ENCODE assay signal across 27 cellular contexts in genomic region chr1:228210684-228211083, GRCh38. TPM values are rescaled to one million over a fixed set of nuclear protein-coding genes. Genes with fewer than 3 reads are reported as not detected.
DNase-seq lines count a peak whose midpoint lies in the region; ATAC-seq, FAIRE-seq and TF ChIP-seq lines count a peak whose summit lies in the region.
"Had no signal": no experiment of that assay in that cellular context is flagged by ENCODE, and none has a peak within 500 bp of the region (broad histone marks: within the 10 kb centered on the region; RNA-seq: fewer than 3 reads in every experiment).

No MANE protein-coding gene starts in this region.

- no peak for FAIRE-seq in RCC 7860 (lab: Jason Lieb, UNC)

- H3K4me1 Mint-ChIP-seq in MCF 10A (ENCODE audit: insufficient read depth, unreplicated experiment): peaks cover 8% of the 10 kb centered on the region

- no peak for ATAC-seq in HCT116
- no peak for ATAC-seq in psoas muscle
- ATAC-seq: stimulated activated naive B cell treated with anti-CD40 and anti-IgM and Interleukin-4, amounts not matched to agents 10 μg/mL and 1 μg/mL and 100 μg/mL, for 72 hours had no signal

- no peak for TF ChIP-seq POLR2A in HCT116 (IDR thresholded peaks at IDR 0.05; ENCODE audit: borderline replicate concordance, extremely low read depth, insufficient read depth, insufficient read length)

- H3K4me1 ChIP-seq in mammary epithelial cell (ENCODE audit: insufficient read depth, low read length) (peaks cover 9% of the 10 kb centered on the region), HCT116 (ENCODE audit: control insufficient read depth in 1 of 2, insufficient read depth in 2 of 2, low read length in 2 of 2) (peaks cover 20 to 35% of the 10 kb centered on the region in 2 experiments), colonic mucosa (no peaks in the 10 kb centered on the region), psoas muscle (peaks cover 61% of the 10 kb centered on the region)
- H3K4me1 ChIP-seq: uterus had no signal

- H3K9me3 ChIP-seq in mammary epithelial cell (replicated peaks; ENCODE audit: insufficient read depth, low read length) (no peaks in the 10 kb centered on the region), HCT116 (ENCODE audit: control insufficient read depth in 1 of 2, insufficient read depth in 1 of 2, low read depth in 1 of 2, low read length in 2 of 2) (no peaks in the 10 kb centered on the region), colonic mucosa (no peaks in the 10 kb centered on the region), psoas muscle (no peaks in the 10 kb centered on the region)
- H3K9me3 ChIP-seq: BLaER1, SK-N-SH, spleen, uterus had no signal

- no TSS peak for BruUV-seq in MCF 10A (replicated peaks; lab: Mats Ljungman, UMichigan)
- BruUV-seq in mammary epithelial cell (replicated peaks; lab: Mats Ljungman, UMichigan): no TSS peak
- BruUV-seq in HCT116 (replicated peaks; lab: Mats Ljungman, UMichigan): no TSS peak

- TF ChIP-seq CTCF in MCF 10A (IDR thresholded peaks at IDR 0.05; ENCODE audit: unreplicated experiment) (no peak), mammary epithelial cell (conservative IDR thresholded peaks at IDR 0.05 in 1 of 2, IDR thresholded peaks at IDR 0.05 in 1 of 2; ENCODE audit: extremely low read depth in 1 of 2, insufficient read depth in 1 of 2, low read depth in 1 of 2, low read length in 2 of 2) (no peak), HCT116 (IDR thresholded peaks at IDR 0.05 in 2 of 3, conservative IDR thresholded peaks at IDR 0.05 in 1 of 3; ENCODE audit: borderline replicate concordance in 1 of 3, insufficient read depth in 1 of 3, low read depth in 2 of 3, low read length in 2 of 3) (no peak), colonic mucosa (IDR thresholded peaks at IDR 0.05) (no peak), psoas muscle (IDR thresholded peaks at IDR 0.05) (no peak)

- H3K27me3 Mint-ChIP-seq in MCF 10A (ENCODE audit: insufficient read depth, unreplicated experiment): no peaks in the 10 kb centered on the region
- H3K27me3 Mint-ChIP-seq: activated B cell treated with CpG ODN at 0.5 μM for 24 hours had no signal

- H3K4me3 Mint-ChIP-seq in MCF 10A (ENCODE audit: unreplicated experiment): peak overlapping the region; percentile 34
- H3K4me3 Mint-ChIP-seq: activated B cell treated with CpG ODN at 0.5 μM for 24 hours had no signal

- H3K27ac ChIP-seq in mammary epithelial cell (ENCODE audit: insufficient read depth, low read depth, low read length) (no peak overlapping the region), HCT116 (ENCODE audit: low read depth, low read length) (peak overlapping the region; percentile 61), colonic mucosa (no peak overlapping the region), psoas muscle (peak overlapping the region; percentile 99)
- H3K27ac ChIP-seq: BLaER1, spleen, uterus had no signal

- H3K4me2 ChIP-seq in mammary epithelial cell (ENCODE audit: insufficient read depth, low read depth, low read length): no peak overlapping the region
- H3K4me2 ChIP-seq in HCT116 (ENCODE audit: low read length): peak overlapping the region; percentile 63
- H3K4me2 ChIP-seq: BLaER1, SK-N-SH had no signal

- CTCF ChIA-PET in MCF 10A (lab: Yijun Ruan, JAX): interaction anchor here (0.6 to 2.7 kb wide), 5 partner anchors 80 to 440 kb away, joined by 3 to 12 read pairs (median 3); no protein-coding TSS in a partner anchor
- CTCF ChIA-PET in mammary epithelial cell (lab: Charles Lee; ENCODE audit: low non-redundant PET): no interaction called here
- CTCF ChIA-PET in HCT116 (lab: Charles Lee): interaction anchor here (2.2 kb wide), 1 partner anchor 45 kb away, joined by 6 read pairs; the partner anchor contains the start of gene IBA57

- no peak overlapping the region for H3K4me3 ChIP-seq in mammary epithelial cell (replicated peaks in 1 of 3; ENCODE audit: insufficient read depth in 1 of 3, low read depth in 2 of 3, low read length in 3 of 3)
- no peak overlapping the region for H3K4me3 ChIP-seq in HCT116 (replicated peaks in 1 of 2; ENCODE audit: low read depth in 1 of 2, low read length in 2 of 2)
- no peak overlapping the region for H3K4me3 ChIP-seq in colonic mucosa
- peak overlapping the region; percentile 91 for H3K4me3 ChIP-seq in psoas muscle
- H3K4me3 ChIP-seq: BLaER1, lung, spleen, uterus had no signal

- no peaks in the 10 kb centered on the region for H3K27me3 ChIP-seq in mammary epithelial cell (ENCODE audit: insufficient read depth, low read length)
- no peaks in the 10 kb centered on the region for H3K27me3 ChIP-seq in HCT116 (ENCODE audit: insufficient read depth, low read length)
- no peaks in the 10 kb centered on the region for H3K27me3 ChIP-seq in colonic mucosa
- H3K27me3 ChIP-seq in psoas muscle (ENCODE audit: insufficient read depth in 3 of 3, low read length in 2 of 3): no peaks in the 10 kb centered on the region
- H3K27me3 ChIP-seq: BLaER1, uterus had no signal

- no peak overlapping the region for H3K9ac ChIP-seq in mammary epithelial cell (ENCODE audit: insufficient read depth, low read length)
- H3K9ac ChIP-seq in HCT116 (ENCODE audit: low read length): peak overlapping the region; percentile 51; the same call in 1 of the 2 replicates
- no peak overlapping the region for H3K9ac ChIP-seq in colonic mucosa (ENCODE audit: low read depth in 2 of 2, low read length in 2 of 2)
- H3K9ac ChIP-seq: BLaER1, SK-N-SH had no signal

- no peak overlapping the region for H3K27ac Mint-ChIP-seq in MCF 10A (ENCODE audit: low read depth, unreplicated experiment)
- H3K27ac Mint-ChIP-seq: activated B cell treated with CpG ODN at 0.5 μM for 24 hours; stimulated activated naive B cell treated with anti-CD40 and anti-IgM and Interleukin-4, amounts not matched to agents 10 μg/mL and 1 μg/mL and 100 μg/mL, for 72 hours had no signal

- no peaks in the 10 kb centered on the region for H3K79me2 ChIP-seq in mammary epithelial cell (ENCODE audit: insufficient read depth, low read length)
- no peaks in the 10 kb centered on the region for H3K79me2 ChIP-seq in HCT116 (ENCODE audit: insufficient read depth, low read length)

- in situ Hi-C loops in mammary epithelial cell (cut with MboI; ENCODE audit: low sequenced_read_pairs in 2 of 2): no loop called here

- dilution Hi-C loops in mammary epithelial cell (cut with HindIII; ENCODE audit: low sequenced_read_pairs): loop anchor here (5.0 kb wide), 3 partner anchors 43 to 82 kb away; partner anchors contain the start of gene IBA57

- H3K9me2 ChIP-seq in HCT116 (ENCODE audit: insufficient read depth): no peaks in the 10 kb centered on the region
- H3K9me2 ChIP-seq: SK-N-SH had no signal

- H3K36me3 ChIP-seq in mammary epithelial cell (ENCODE audit: insufficient read depth, low read length) (no peaks in the 10 kb centered on the region), HCT116 (ENCODE audit: control insufficient read depth in 1 of 2, insufficient read depth in 2 of 2, low read length in 2 of 2) (no peaks in the 10 kb centered on the region), colonic mucosa (no peaks in the 10 kb centered on the region), psoas muscle (ENCODE audit: insufficient read depth in 1 of 2, low read depth in 1 of 2) (peaks cover 0 to 25% of the 10 kb centered on the region in 2 donors)
- H3K36me3 ChIP-seq: spleen, uterus had no signal

- H3K36me3 Mint-ChIP-seq in MCF 10A (ENCODE audit: insufficient read depth, unreplicated experiment): no peaks in the 10 kb centered on the region
- H3K36me3 Mint-ChIP-seq: stimulated activated naive B cell treated with anti-CD40 and anti-IgM and Interleukin-4, amounts not matched to agents 10 μg/mL and 1 μg/mL and 100 μg/mL, for 72 hours had no signal

- RAD21 ChIA-PET in HCT116 (lab: Charles Lee; ENCODE audit: low non-redundant PET in 1 of 2, low total read pairs in 2 of 2, uncharacterized antibody in 2 of 2, unreplicated experiment in 2 of 2): no interaction called here

- H3K9me3 Mint-ChIP-seq in MCF 10A (ENCODE audit: unreplicated experiment): no peaks in the 10 kb centered on the region
- H3K9me3 Mint-ChIP-seq: activated B cell treated with CpG ODN at 0.5 μM for 24 hours; stimulated activated naive B cell treated with anti-CD40 and anti-IgM and Interleukin-4, amounts not matched to agents 10 μg/mL and 1 μg/mL and 100 μg/mL, for 72 hours had no signal

- 100% methylated on average over 2 of the region's 5 CpGs for WGBS in mammary epithelial cell (ENCODE audit: low coverage, missing lambda C conversion rate)
- WGBS in psoas muscle, 3 donors: 47 to 56% (median 50%) methylated on average over 5 of the region's 5 CpGs

- H2AFZ ChIP-seq in mammary epithelial cell (ENCODE audit: low read depth, low read length) (no peak overlapping the region), HCT116 (ENCODE audit: low read depth, low read length, poor library complexity, severe bottlenecking) (no peak overlapping the region)

- DNase-seq in MCF 10A (ENCODE audit: unreplicated experiment) (no peak), mammary epithelial cell (no peak), HCT116 (ENCODE audit: low read depth, low spot score) (no peak), colonic mucosa (peak; percentile 14), psoas muscle (no peak), DMS 273 (lab: John Stamatoyannopoulos, UW; ENCODE audit: unreplicated experiment) (no peak), cortex of kidney (lab: John Stamatoyannopoulos, UW) (no peak), RCC 7860 (ENCODE audit: low spot score) (no peak)
- DNase-seq: ACHN; activated B cell treated with CpG ODN at 0.5 μM for 24 hours; activated CD4-positive, alpha-beta T cell treated with anti-CD3 and anti-CD28 coated beads, Interleukin-2, amount 50 U/mL, for 4 hours; COR-L47; DMS79 treated with DMSO at 0.1 percent for 48 hours; HCEC 1CT; IMR-90; NCI-H1105; NCI-H2029; NCI-H2227 treated with DMSO at 0.1 percent for 48 hours; NCI-H69; occipital lobe; SK-N-SH; spleen; stimulated activated CD4-positive, alpha-beta T cell treated with anti-CD3 and anti-CD28 coated beads, Interleukin-2, amount 100 ng/mL, for 48 hours; stimulated activated naive B cell treated with anti-CD40 and anti-IgM and Interleukin-4, amounts not matched to agents 10 μg/mL and 1 μg/mL and 100 μg/mL, for 72 hours; uterus had no signal

- POLR2A ChIA-PET in MCF 10A (lab: Yijun Ruan, JAX): interaction anchor here (0.9 to 1.0 kb wide), 2 partner anchors 244 to 247 kb away, joined by 3 to 4 read pairs; a partner anchor contains a TSS
- POLR2A ChIA-PET in HCT116 (lab: Charles Lee): no interaction called here

- no peaks in the 10 kb centered on the region for H4K20me1 ChIP-seq in mammary epithelial cell (ENCODE audit: insufficient read depth, low read length)
- no peaks in the 10 kb centered on the region for H4K20me1 ChIP-seq in HCT116 (ENCODE audit: insufficient read depth)

- TF ChIP-seq RAD21 in HCT116 (IDR thresholded peaks at IDR 0.05; ENCODE audit: low read depth): no peak

- intact Hi-C loops in MCF 10A (cut with micrococcal nuclease): loop anchor here (5.0 kb wide), 2 partner anchors 167 to 197 kb away; partner anchors contain the start of gene TRIM11
- intact Hi-C loops in mammary epithelial cell (cut with micrococcal nuclease): loop anchor here (5.0 kb wide), 1 partner anchor 78 kb away; no protein-coding TSS in a partner anchor
- intact Hi-C loops in HCT116 (cut with micrococcal nuclease): loop anchor here (5.0 kb wide), 1 partner anchor 247 kb away; a partner anchor contains a TSS
- intact Hi-C loops in colonic mucosa (cut with DNase I): loop anchor here (10.0 kb wide), 1 partner anchor 294 kb away; no protein-coding TSS in a partner anchor
- intact Hi-C loops in psoas muscle (cut with DNase I): loop anchor here in 1 of 2 donors (5.0 to 10.0 kb wide), 2 partner anchors 67 to 274 kb away; partner anchors contain the start of gene RNF187

RNA-seq across cellular contexts. Expression of gene OBSCN, which starts 2.8 kb away (rescaled TPM):
- 22.6 and 29.6 TPM in 2 replicates for total RNA-seq in MCF 10A (2022)
- total RNA-seq in mammary epithelial cell: 10 to 100 TPM; 19.6 to 40.5 TPM
- polyA plus RNA-seq in mammary epithelial cell: 2.0 TPM
- 7.8 TPM for polyA minus RNA-seq in mammary epithelial cell
- total RNA-seq in HCT116 (2021; ENCODE audit: unreplicated experiment): 16.6 TPM
- 10.3 and 10.5 TPM in 2 replicates for polyA plus RNA-seq in HCT116 (2012)
- 1 to 10 TPM; 3.6 to 7.9 TPM for total RNA-seq in colonic mucosa
- 1,000 to 10,000 TPM; 1,061 to 1,869 (median 1,568) TPM for total RNA-seq in psoas muscle
- 100 to 1,000 TPM; 397 to 658 (median 442) TPM for polyA plus RNA-seq in psoas muscle

RNA-seq across cellular contexts. Expression of gene IBA57, which starts 45.1 kb away (rescaled TPM):
- total RNA-seq in MCF 10A (2022) (12.0 and 16.5 TPM in 2 replicates), mammary epithelial cell (1 to 10 TPM; 7.0 to 8.0 TPM), HCT116 (2021; ENCODE audit: unreplicated experiment) (11.6 TPM), colonic mucosa (10 to 100 TPM; 11.0 to 16.9 TPM), psoas muscle (10 to 100 TPM; 11.3 to 26.2 (median 17.8) TPM)
- polyA plus RNA-seq in mammary epithelial cell (2.6 TPM), psoas muscle (10 to 100 TPM in 2 of 3 donors, 1 to 10 TPM in 1; 7.7 to 16.0 (median 11.5) TPM)
- polyA minus RNA-seq in mammary epithelial cell: 3.0 TPM
- 6.6 and 8.7 TPM in 2 replicates for polyA plus RNA-seq in HCT116 (2012)

Comparison
In these comparisons a context has a peak if more than half of its experiments do, and no peak if none do; other contexts are left out.
1. H3K27ac ChIP-seq: peak in HCT116 (single experiment) and psoas muscle (single experiment); none in mammary epithelial cell (single experiment) and colonic mucosa (single experiment).
2. RNA of gene OBSCN, which starts 2.8 kb away (total RNA-seq): 1,061 to 1,869 TPM in psoas muscle; 19.6 to 40.5 TPM in mammary epithelial cell, 22.6 to 29.6 TPM in MCF 10A, 16.6 TPM in HCT116 (single experiment) and 3.6 to 7.9 TPM in colonic mucosa; every median in the first group is over 10 times any median in the second.